In genomic region chr9:99226054-99226453, GRCh38 we compare ENCODE assay signal across 18 cellular contexts. TPM values are rescaled to one million over a fixed set of nuclear protein-coding genes. Genes with fewer than 3 reads are reported as not detected.
A peak's percentile ranks its signal among the peaks of the same experiment; 100 is the strongest.
DNase-seq lines count a peak whose midpoint lies in the region; ATAC-seq, FAIRE-seq and TF ChIP-seq lines count a peak whose summit lies in the region.
"Had no signal": no experiment of that assay in that cellular context is flagged by ENCODE, and none has a peak within 500 bp of the region (broad histone marks: within the 10 kb centered on the region; RNA-seq: fewer than 3 reads in every experiment).

No MANE protein-coding gene starts in this region.

- H3K4me3 Mint-ChIP-seq in progenitor cell of endocrine pancreas (ENCODE audit: low read depth) (no peak overlapping the region), H9 (no peak overlapping the region)

- H3K4ac ChIP-seq in H9 (ENCODE audit: low read depth, low read length): no peak overlapping the region

- no peak overlapping the region for H2BK12ac ChIP-seq in H9 (ENCODE audit: insufficient read length, low read depth, low read length)

- H3K56ac ChIP-seq in H9 (ENCODE audit: insufficient read length, low read depth, low read length): no peak overlapping the region

- no peak overlapping the region for H2AFZ ChIP-seq in GM12878 (ENCODE audit: control insufficient read depth, low read depth, low read length)
- no peak overlapping the region for H2AFZ ChIP-seq in H9 (ENCODE audit: low read length)

- POLR2A ChIA-PET in GM12878 (lab: Charles Lee): interaction anchor here (1.3 kb wide), 1 partner anchor 28 kb away, joined by 4 read pairs; no protein-coding TSS in a partner anchor

- FAIRE-seq in GM12878 (lab: Jason Lieb, UNC): no peak
- FAIRE-seq: A549, GM19239 had no signal

- ATAC-seq in left ventricle myocardium superior (no peak), GM12878 (no peak)
- ATAC-seq: A549 had no signal

- H3K27ac Mint-ChIP-seq in progenitor cell of endocrine pancreas (peak overlapping the region; percentile 31), H9 (no peak overlapping the region)

- H2BK20ac ChIP-seq in H9 (ENCODE audit: low read depth, low read length, poor library complexity, severe bottlenecking): no peak overlapping the region

- H4K8ac ChIP-seq in H9 (replicated peaks; ENCODE audit: insufficient read length, low read depth, low read length): no peak overlapping the region

- TF ChIP-seq EP300 in GM12878 (IDR thresholded peaks at IDR 0.05; ENCODE audit: borderline replicate concordance in 1 of 2, control insufficient read depth in 1 of 2, low read depth in 2 of 2, low read length in 2 of 2): no peak

- CTCF ChIA-PET in GM12878 (lab: Yijun Ruan, JAX): interaction anchor here (1.7 to 8.4 kb wide), 4 partner anchors 7 to 41 kb away, joined by 4 to 106 read pairs (median 6); no protein-coding TSS in a partner anchor

- no peak overlapping the region for H3K23ac ChIP-seq in H9 (ENCODE audit: insufficient read length, low read depth, low read length)

- H4K20me1 ChIP-seq in GM12878 (ENCODE audit: control insufficient read depth, insufficient read depth) (no peaks in the 10 kb centered on the region; the same call in 1 of the 2 replicates), H9 (ENCODE audit: control insufficient read depth, insufficient read depth, insufficient read length) (no peaks in the 10 kb centered on the region)

- no peaks in the 10 kb centered on the region for H3K79me1 ChIP-seq in H9 (ENCODE audit: insufficient read depth, low read depth, low read length, poor library complexity, severe bottlenecking)

- H3K9ac ChIP-seq in GM12878 (ENCODE audit: control insufficient read depth, insufficient read depth, low read length) (no peak overlapping the region), H9 (ENCODE audit: extremely low read depth, insufficient read length, low read length) (no peak overlapping the region)

- H3K36me3 ChIP-seq in left ventricle myocardium inferior: peaks cover 52% of the 10 kb centered on the region
- peaks cover 7 to 20% of the 10 kb centered on the region in 2 experiments for H3K36me3 ChIP-seq in GM12878 (ENCODE audit: control insufficient read depth in 2 of 2, insufficient read depth in 2 of 2, low read length in 1 of 2)

- 98% methylated on average over 5 of the region's 5 CpGs for WGBS in GM12878 (ENCODE audit: insufficient coverage, insufficient replicate concordance, low lambda C conversion rate, missing lambda C conversion rate)
- no CpG with 5 or more reads among the region's 5 CpGs for WGBS in H9 (ENCODE audit: extremely low coverage, insufficient read length, low lambda C conversion rate)

- H3K79me2 ChIP-seq in GM12878 (ENCODE audit: control insufficient read depth, insufficient read depth, low read length): peaks cover 66% of the 10 kb centered on the region
- peaks cover 5% of the 10 kb centered on the region; the same call in 1 of the 2 replicates for H3K79me2 ChIP-seq in H9 (ENCODE audit: insufficient read depth, low read length)

- in situ Hi-C loops in GM12878 (cut with MboI): no loop called here

- no peak overlapping the region for H2BK120ac ChIP-seq in H9 (ENCODE audit: low read depth, low read length, poor library complexity, severe bottlenecking)

- peaks cover 24% of the 10 kb centered on the region for H3K36me3 Mint-ChIP-seq in progenitor cell of endocrine pancreas (ENCODE audit: insufficient read depth)
- peaks cover 10 to 46% (median 35%) of the 10 kb centered on the region in 3 experiments; a peak in 6 of 7 replicates for H3K36me3 Mint-ChIP-seq in H9 (ENCODE audit: insufficient read depth in 1 of 3, low read depth in 3 of 3)

- H3K23me2 ChIP-seq in H9 (ENCODE audit: insufficient read length, low read depth, low read length, poor library complexity, severe bottlenecking): peaks cover 2% of the 10 kb centered on the region

- intact Hi-C loops in left ventricle myocardium inferior (cut with micrococcal nuclease) (no loop called here), left ventricle myocardium superior (cut with micrococcal nuclease) (no loop called here), GM12878 (cut with micrococcal nuclease; ENCODE audit: unreplicated experiment) (no loop called here)

- TF ChIP-seq POLR2A in GM12878 (IDR thresholded peaks at IDR 0.05; ENCODE audit: low read depth, low read length): no peak; the same call in 1 of the 2 replicates

- H3K27me3 Mint-ChIP-seq in progenitor cell of endocrine pancreas: no peaks in the 10 kb centered on the region
- H3K27me3 Mint-ChIP-seq in H9 (ENCODE audit: low read depth): no peaks in the 10 kb centered on the region

- DNase-seq in left ventricle myocardium inferior (no peak), left ventricle myocardium superior (no peak), GM12878 (ENCODE audit: low read depth, low spot score) (no peak), progenitor cell of endocrine pancreas (ENCODE audit: low spot score, unreplicated experiment) (no peak), H9 (no peak), NCI-H187 (lab: John Stamatoyannopoulos, UW) (no peak)
- no peak for DNase-seq in stimulated activated naive CD4-positive, alpha-beta T cell treated with Interleukin-2 at 50 U/mL for 16 hours (lab: John Stamatoyannopoulos, UW)
- DNase-seq: DMS53, HCEC 1CT, Karpas-422, NCI-H1417, NCI-H2029, NCI-H2171 treated with DMSO at 0.1 percent for 48 hours, NCI-H82 had no signal

- no peak overlapping the region for H2BK5ac ChIP-seq in H9 (ENCODE audit: insufficient read length, low read length)

- no peak overlapping the region for H2AK5ac ChIP-seq in H9 (ENCODE audit: insufficient read length, low read length)

- H3K4me2 ChIP-seq in GM12878 (ENCODE audit: control insufficient read depth, insufficient read depth): 0 out of 2 replicates have a peak overlapping the region, but pooled peaks have one; percentile 6
- no peak overlapping the region for H3K4me2 ChIP-seq in H9 (ENCODE audit: insufficient read depth, insufficient read length, low read length)
- H3K4me2 ChIP-seq: A549 had no signal

- H3K27me3 ChIP-seq in left ventricle myocardium inferior (ENCODE audit: low read depth) (no peaks in the 10 kb centered on the region), GM12878 (replicated peaks in 1 of 2; ENCODE audit: control insufficient read depth in 2 of 2, insufficient read depth in 2 of 2, low read length in 1 of 2) (no peaks in the 10 kb centered on the region), H9 (ENCODE audit: insufficient read depth, low read length) (no peaks in the 10 kb centered on the region)

- no peaks in the 10 kb centered on the region for H3K9me3 ChIP-seq in left ventricle myocardium inferior (replicated peaks)
- H3K9me3 ChIP-seq in GM12878 (replicated peaks; ENCODE audit: control insufficient read depth, insufficient read depth, low read length): no peaks in the 10 kb centered on the region
- H3K9me3 ChIP-seq in H9 (ENCODE audit: control insufficient read depth, low read depth, low read length): no peaks in the 10 kb centered on the region
- H3K9me3 ChIP-seq: A549 had no signal

- RAD21 ChIA-PET in GM12878 (lab: Charles Lee; ENCODE audit: unreplicated experiment): interaction anchor here (1.2 to 10.5 kb wide), 3 partner anchors 7 to 63 kb away, joined by 4 to 121 read pairs (median 44); no protein-coding TSS in a partner anchor

- H3K18ac ChIP-seq in H9 (ENCODE audit: insufficient read length, low read depth, low read length): no peak overlapping the region

- H3K4me3 ChIP-seq in left ventricle myocardium inferior (no peak overlapping the region), GM12878 (no peak overlapping the region; the same call in 1 of the 2 replicates)
- H3K4me3 ChIP-seq: A549 had no signal

- TF ChIP-seq RAD21 in GM12878 (IDR thresholded peaks at IDR 0.05; ENCODE audit: insufficient read depth, low read depth, low read length): no peak

- no peak overlapping the region for H3K14ac ChIP-seq in H9 (ENCODE audit: insufficient read depth, low read length)

- H3T11ph ChIP-seq in H9 (ENCODE audit: low read length): no peak overlapping the region

- peaks cover 59% of the 10 kb centered on the region for H3K4me1 ChIP-seq in left ventricle myocardium inferior
- H3K4me1 ChIP-seq in GM12878 (ENCODE audit: control insufficient read depth, insufficient read depth, low read length): peaks cover 9% of the 10 kb centered on the region
- H3K4me1 ChIP-seq in H9 (ENCODE audit: insufficient read depth, low read length): no peaks in the 10 kb centered on the region

- no peaks in the 10 kb centered on the region for H3K9me3 Mint-ChIP-seq in progenitor cell of endocrine pancreas (ENCODE audit: low read depth)
- H3K9me3 Mint-ChIP-seq in H9: no peaks in the 10 kb centered on the region

- TF ChIP-seq CTCF in left ventricle myocardium inferior (IDR thresholded peaks at IDR 0.05; ENCODE audit: borderline replicate concordance) (no peak), GM12878 (IDR thresholded peaks at IDR 0.05 in 2 of 3, conservative IDR thresholded peaks at IDR 0.05 in 1 of 3; ENCODE audit: control insufficient read depth in 2 of 3, extremely low read depth in 1 of 3, insufficient read depth in 1 of 3, low read depth in 3 of 3, low read length in 3 of 3) (no peak), progenitor cell of endocrine pancreas (IDR thresholded peaks at IDR 0.05; ENCODE audit: unreplicated experiment) (no peak), H9 (conservative IDR thresholded peaks at IDR 0.05) (no peak)

- H4K91ac ChIP-seq in H9 (ENCODE audit: insufficient read length, low read depth, low read length): no peak overlapping the region

- H3K4me1 Mint-ChIP-seq in progenitor cell of endocrine pancreas (ENCODE audit: low read depth) (peaks cover 14% of the 10 kb centered on the region), H9 (peaks cover 8 to 9% of the 10 kb centered on the region in 2 experiments; a peak in 3 of 4 replicates)

- SMC1A ChIA-PET in GM12878 (lab: Charles Lee; ENCODE audit: uncharacterized antibody, unreplicated experiment): interaction anchor here (1.3 to 14.7 kb wide), 6 partner anchors 8 to 63 kb away, joined by 3 to 189 read pairs (median 14); no protein-coding TSS in a partner anchor

- H2BK15ac ChIP-seq in H9 (ENCODE audit: low read depth, low read length): no peak overlapping the region

- H3K27ac ChIP-seq in left ventricle myocardium inferior (replicated peaks) (peak overlapping the region; percentile 16), GM12878 (ENCODE audit: control insufficient read depth, insufficient read depth) (0 out of 2 replicates have a peak overlapping the region, but pooled peaks have one; percentile 9), H9 (ENCODE audit: insufficient read length, low read depth, low read length) (no peak overlapping the region)
- H3K27ac ChIP-seq: A549, C4-2B, RWPE1 had no signal

- no TSS peak for BruUV-seq in GM12878 (replicated peaks; lab: Mats Ljungman, UMichigan)

- no peak overlapping the region for H4K5ac ChIP-seq in H9 (ENCODE audit: insufficient read length, low read depth, low read length)

RNA-seq across cellular contexts. Expression of gene SEC61B, which starts 4.0 kb away (rescaled TPM):
- total RNA-seq in left ventricle myocardium inferior: 39.8 TPM
- total RNA-seq in left ventricle myocardium superior: 46.7 TPM
- total RNA-seq in GM12878 (2013; cell fraction: nucleolus; rRNA removed): 26.3 and 28.5 TPM in 2 replicates
- 255 and 282 TPM in 2 replicates for total RNA-seq in GM12878 (2014; rRNA removed)
- total RNA-seq in GM12878 (2014; rRNA removed; fragmentation: Illumina TruSeq; extraction: Trizol): 318 and 349 TPM in 2 replicates
- 267 and 278 TPM in 2 replicates for total RNA-seq in GM12878 (2021)
- 650 TPM for polyA plus RNA-seq in GM12878 (2011; ENCODE audit: low read depth)
- 257 and 280 TPM in 2 replicates for polyA plus RNA-seq in GM12878 (2011; rRNA removed)
- 360 and 365 TPM in 2 replicates for polyA plus RNA-seq in GM12878 (2011; cell fraction: cytosol; rRNA removed)
- polyA plus RNA-seq in GM12878 (2011; cell fraction: nucleus; rRNA removed): 136 and 154 TPM in 2 replicates
- 422 and 604 TPM in 2 replicates for polyA plus RNA-seq in GM12878 (2012)
- polyA plus RNA-seq in GM12878 (2014; fragmentation: Illumina TruSeq; extraction: Trizol): 239 and 335 TPM in 2 replicates
- polyA plus RNA-seq in GM12878 (2014; fragmentation: Nextera tagmentation; extraction: Ambion mirVana): 100 to 1,000 TPM; 108 to 229 TPM
- polyA plus RNA-seq in GM12878 (2014; rRNA removed): 384 and 396 TPM in 2 replicates
- polyA plus RNA-seq in GM12878 (2016; fragmentation: Nextera tagmentation; extraction: Ambion mirVana): 100 to 1,000 TPM; 721 to 747 TPM
- polyA minus RNA-seq in GM12878 (2011; rRNA and poly(A)+ RNA removed): 62.5 and 68.0 TPM in 2 replicates
- polyA minus RNA-seq in GM12878 (2011; cell fraction: cytosol; rRNA and poly(A)+ RNA removed): 22.1 and 25.8 TPM in 2 replicates
- polyA minus RNA-seq in GM12878 (2011; cell fraction: nucleus; rRNA and poly(A)+ RNA removed): 28.2 and 46.9 TPM in 2 replicates
- 153 and 163 TPM in 2 replicates for total RNA-seq in progenitor cell of endocrine pancreas
- total RNA-seq in H9 (2021): 142 and 147 TPM in 2 replicates

RNA-seq across cellular contexts. Expression of gene ALG2, which starts 4.3 kb away (rescaled TPM):
- total RNA-seq in left ventricle myocardium inferior: 14.8 TPM
- 15.0 TPM for total RNA-seq in left ventricle myocardium superior
- total RNA-seq in GM12878 (2013; cell fraction: nucleolus; rRNA removed): 49.9 and 52.5 TPM in 2 replicates
- 43.0 and 45.2 TPM in 2 replicates for total RNA-seq in GM12878 (2014; rRNA removed)
- 34.6 and 34.9 TPM in 2 replicates for total RNA-seq in GM12878 (2014; rRNA removed; fragmentation: Illumina TruSeq; extraction: Trizol)
- total RNA-seq in GM12878 (2021): 31.7 and 33.0 TPM in 2 replicates
- 27.8 TPM for polyA plus RNA-seq in GM12878 (2011; ENCODE audit: low read depth)
- 44.7 and 56.1 TPM in 2 replicates for polyA plus RNA-seq in GM12878 (2011; rRNA removed)
- polyA plus RNA-seq in GM12878 (2011; cell fraction: cytosol; rRNA removed): 31.6 and 31.8 TPM in 2 replicates
- polyA plus RNA-seq in GM12878 (2011; cell fraction: nucleus; rRNA removed): 24.9 and 27.6 TPM in 2 replicates
- 30.4 and 32.4 TPM in 2 replicates for polyA plus RNA-seq in GM12878 (2012)
- polyA plus RNA-seq in GM12878 (2014; fragmentation: Illumina TruSeq; extraction: Trizol): 40.9 and 53.2 TPM in 2 replicates
- 10 to 100 TPM in 1 of 2 experiments, 1 to 10 TPM in 1; 8.8 to 17.8 TPM for polyA plus RNA-seq in GM12878 (2014; fragmentation: Nextera tagmentation; extraction: Ambion mirVana)
- polyA plus RNA-seq in GM12878 (2014; rRNA removed): 36.3 and 37.2 TPM in 2 replicates
- 10 to 100 TPM; 50.8 to 52.5 TPM for polyA plus RNA-seq in GM12878 (2016; fragmentation: Nextera tagmentation; extraction: Ambion mirVana)
- polyA minus RNA-seq in GM12878 (2011; rRNA and poly(A)+ RNA removed): 22.4 and 26.1 TPM in 2 replicates
- 8.8 and 9.9 TPM in 2 replicates for polyA minus RNA-seq in GM12878 (2011; cell fraction: cytosol; rRNA and poly(A)+ RNA removed)
- 15.4 and 21.9 TPM in 2 replicates for polyA minus RNA-seq in GM12878 (2011; cell fraction: nucleus; rRNA and poly(A)+ RNA removed)
- 39.0 and 39.2 TPM in 2 replicates for total RNA-seq in progenitor cell of endocrine pancreas
- 30.1 and 32.8 TPM in 2 replicates for total RNA-seq in H9 (2021)
